In the genomic region with DNA sequence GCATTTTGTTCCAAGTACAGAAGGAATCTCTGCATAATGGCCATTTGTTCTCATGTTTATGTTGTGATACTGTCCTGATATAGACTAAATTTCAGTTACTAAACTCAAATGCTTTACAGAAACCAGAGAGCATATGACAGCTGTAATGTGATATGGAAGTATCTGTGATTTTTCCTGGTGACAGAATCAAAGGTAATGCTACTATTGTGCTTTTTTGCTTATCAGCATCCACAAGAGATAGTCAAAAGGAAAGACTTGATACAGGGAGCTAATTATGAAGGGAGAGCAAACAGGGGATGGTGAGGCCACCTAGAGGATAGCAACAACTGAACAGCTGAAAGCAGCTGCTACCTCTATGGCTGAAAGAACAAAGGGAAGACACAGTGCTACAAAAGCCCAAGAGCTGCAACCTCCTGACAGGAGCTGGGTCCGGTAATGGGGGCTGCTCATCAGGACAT, we compare ENCODE assay signal across 1 cellular context.
TF ChIP-seq lines count a peak whose summit lies in the region.

No MANE protein-coding gene starts in this region.

TF ChIP-seq in GM23338, 12 proteins besides CTCF, POLR2A, EP300 and RAD21 (continued from another document):
- TF ChIP-seq, protein P1, sequence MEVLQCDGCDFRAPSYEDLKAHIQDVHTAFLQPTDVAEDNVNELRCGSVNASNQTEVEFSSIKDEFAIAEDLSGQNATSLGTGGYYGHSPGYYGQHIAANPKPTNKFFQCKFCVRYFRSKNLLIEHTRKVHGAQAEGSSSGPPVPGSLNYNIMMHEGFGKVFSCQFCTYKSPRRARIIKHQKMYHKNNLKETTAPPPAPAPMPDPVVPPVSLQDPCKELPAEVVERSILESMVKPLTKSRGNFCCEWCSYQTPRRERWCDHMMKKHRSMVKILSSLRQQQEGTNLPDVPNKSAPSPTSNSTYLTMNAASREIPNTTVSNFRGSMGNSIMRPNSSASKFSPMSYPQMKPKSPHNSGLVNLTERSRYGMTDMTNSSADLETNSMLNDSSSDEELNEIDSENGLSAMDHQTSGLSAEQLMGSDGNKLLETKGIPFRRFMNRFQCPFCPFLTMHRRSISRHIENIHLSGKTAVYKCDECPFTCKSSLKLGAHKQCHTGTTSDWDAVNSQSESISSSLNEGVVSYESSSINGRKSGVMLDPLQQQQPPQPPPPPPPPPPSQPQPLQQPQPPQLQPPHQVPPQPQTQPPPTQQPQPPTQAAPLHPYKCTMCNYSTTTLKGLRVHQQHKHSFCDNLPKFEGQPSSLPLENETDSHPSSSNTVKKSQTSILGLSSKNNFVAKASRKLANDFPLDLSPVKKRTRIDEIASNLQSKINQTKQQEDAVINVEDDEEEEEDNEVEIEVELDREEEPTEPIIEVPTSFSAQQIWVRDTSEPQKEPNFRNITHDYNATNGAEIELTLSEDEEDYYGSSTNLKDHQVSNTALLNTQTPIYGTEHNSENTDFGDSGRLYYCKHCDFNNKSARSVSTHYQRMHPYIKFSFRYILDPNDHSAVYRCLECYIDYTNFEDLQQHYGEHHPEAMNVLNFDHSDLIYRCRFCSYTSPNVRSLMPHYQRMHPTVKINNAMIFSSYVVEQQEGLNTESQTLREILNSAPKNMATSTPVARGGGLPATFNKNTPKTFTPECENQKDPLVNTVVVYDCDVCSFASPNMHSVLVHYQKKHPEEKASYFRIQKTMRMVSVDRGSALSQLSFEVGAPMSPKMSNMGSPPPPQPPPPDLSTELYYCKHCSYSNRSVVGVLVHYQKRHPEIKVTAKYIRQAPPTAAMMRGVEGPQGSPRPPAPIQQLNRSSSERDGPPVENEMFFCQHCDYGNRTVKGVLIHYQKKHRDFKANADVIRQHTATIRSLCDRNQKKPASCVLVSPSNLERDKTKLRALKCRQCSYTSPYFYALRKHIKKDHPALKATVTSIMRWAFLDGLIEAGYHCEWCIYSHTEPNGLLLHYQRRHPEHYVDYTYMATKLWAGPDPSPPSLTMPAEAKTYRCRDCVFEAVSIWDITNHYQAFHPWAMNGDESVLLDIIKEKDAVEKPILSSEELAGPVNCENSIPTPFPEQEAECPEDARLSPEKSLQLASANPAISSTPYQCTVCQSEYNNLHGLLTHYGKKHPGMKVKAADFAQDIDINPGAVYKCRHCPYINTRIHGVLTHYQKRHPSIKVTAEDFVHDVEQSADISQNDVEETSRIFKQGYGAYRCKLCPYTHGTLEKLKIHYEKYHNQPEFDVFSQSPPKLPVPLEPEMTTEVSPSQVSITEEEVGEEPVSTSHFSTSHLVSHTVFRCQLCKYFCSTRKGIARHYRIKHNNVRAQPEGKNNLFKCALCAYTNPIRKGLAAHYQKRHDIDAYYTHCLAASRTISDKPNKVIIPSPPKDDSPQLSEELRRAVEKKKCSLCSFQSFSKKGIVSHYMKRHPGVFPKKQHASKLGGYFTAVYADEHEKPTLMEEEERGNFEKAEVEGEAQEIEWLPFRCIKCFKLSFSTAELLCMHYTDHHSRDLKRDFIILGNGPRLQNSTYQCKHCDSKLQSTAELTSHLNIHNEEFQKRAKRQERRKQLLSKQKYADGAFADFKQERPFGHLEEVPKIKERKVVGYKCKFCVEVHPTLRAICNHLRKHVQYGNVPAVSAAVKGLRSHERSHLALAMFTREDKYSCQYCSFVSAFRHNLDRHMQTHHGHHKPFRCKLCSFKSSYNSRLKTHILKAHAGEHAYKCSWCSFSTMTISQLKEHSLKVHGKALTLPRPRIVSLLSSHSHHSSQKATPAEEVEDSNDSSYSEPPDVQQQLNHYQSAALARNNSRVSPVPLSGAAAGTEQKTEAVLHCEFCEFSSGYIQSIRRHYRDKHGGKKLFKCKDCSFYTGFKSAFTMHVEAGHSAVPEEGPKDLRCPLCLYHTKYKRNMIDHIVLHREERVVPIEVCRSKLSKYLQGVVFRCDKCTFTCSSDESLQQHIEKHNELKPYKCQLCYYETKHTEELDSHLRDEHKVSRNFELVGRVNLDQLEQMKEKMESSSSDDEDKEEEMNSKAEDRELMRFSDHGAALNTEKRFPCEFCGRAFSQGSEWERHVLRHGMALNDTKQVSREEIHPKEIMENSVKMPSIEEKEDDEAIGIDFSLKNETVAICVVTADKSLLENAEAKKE (CRISPR knock-in tag; IDR thresholded peaks at IDR 0.05) = no peak
- TF ChIP-seq NANOG (IDR thresholded peaks at IDR 0.05; ENCODE audit: borderline replicate concordance) (no peak), EZH2 (IDR thresholded peaks at IDR 0.05; ENCODE audit: low read depth, unreplicated experiment) (no peak), ZNF331 (CRISPR knock-in tag; IDR thresholded peaks at IDR 0.05; ENCODE audit: low read depth) (no peak), ZNF114 (CRISPR knock-in tag; IDR thresholded peaks at IDR 0.05) (no peak), EZH2phosphoT487 (IDR thresholded peaks at IDR 0.05; ENCODE audit: unreplicated experiment) (no peak), STAT1 (IDR thresholded peaks at IDR 0.05; ENCODE audit: unreplicated experiment) (no peak), CREB1 (CRISPR knock-in tag; IDR thresholded peaks at IDR 0.05; ENCODE audit: low read depth) (no peak), JUNB (IDR thresholded peaks at IDR 0.05; ENCODE audit: unreplicated experiment) (no peak)
- TF ChIP-seq, protein P2, sequence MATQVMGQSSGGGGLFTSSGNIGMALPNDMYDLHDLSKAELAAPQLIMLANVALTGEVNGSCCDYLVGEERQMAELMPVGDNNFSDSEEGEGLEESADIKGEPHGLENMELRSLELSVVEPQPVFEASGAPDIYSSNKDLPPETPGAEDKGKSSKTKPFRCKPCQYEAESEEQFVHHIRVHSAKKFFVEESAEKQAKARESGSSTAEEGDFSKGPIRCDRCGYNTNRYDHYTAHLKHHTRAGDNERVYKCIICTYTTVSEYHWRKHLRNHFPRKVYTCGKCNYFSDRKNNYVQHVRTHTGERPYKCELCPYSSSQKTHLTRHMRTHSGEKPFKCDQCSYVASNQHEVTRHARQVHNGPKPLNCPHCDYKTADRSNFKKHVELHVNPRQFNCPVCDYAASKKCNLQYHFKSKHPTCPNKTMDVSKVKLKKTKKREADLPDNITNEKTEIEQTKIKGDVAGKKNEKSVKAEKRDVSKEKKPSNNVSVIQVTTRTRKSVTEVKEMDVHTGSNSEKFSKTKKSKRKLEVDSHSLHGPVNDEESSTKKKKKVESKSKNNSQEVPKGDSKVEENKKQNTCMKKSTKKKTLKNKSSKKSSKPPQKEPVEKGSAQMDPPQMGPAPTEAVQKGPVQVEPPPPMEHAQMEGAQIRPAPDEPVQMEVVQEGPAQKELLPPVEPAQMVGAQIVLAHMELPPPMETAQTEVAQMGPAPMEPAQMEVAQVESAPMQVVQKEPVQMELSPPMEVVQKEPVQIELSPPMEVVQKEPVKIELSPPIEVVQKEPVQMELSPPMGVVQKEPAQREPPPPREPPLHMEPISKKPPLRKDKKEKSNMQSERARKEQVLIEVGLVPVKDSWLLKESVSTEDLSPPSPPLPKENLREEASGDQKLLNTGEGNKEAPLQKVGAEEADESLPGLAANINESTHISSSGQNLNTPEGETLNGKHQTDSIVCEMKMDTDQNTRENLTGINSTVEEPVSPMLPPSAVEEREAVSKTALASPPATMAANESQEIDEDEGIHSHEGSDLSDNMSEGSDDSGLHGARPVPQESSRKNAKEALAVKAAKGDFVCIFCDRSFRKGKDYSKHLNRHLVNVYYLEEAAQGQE (IDR thresholded peaks at IDR 0.05; ENCODE audit: unreplicated experiment) = no peak
- TF ChIP-seq, protein P3, sequence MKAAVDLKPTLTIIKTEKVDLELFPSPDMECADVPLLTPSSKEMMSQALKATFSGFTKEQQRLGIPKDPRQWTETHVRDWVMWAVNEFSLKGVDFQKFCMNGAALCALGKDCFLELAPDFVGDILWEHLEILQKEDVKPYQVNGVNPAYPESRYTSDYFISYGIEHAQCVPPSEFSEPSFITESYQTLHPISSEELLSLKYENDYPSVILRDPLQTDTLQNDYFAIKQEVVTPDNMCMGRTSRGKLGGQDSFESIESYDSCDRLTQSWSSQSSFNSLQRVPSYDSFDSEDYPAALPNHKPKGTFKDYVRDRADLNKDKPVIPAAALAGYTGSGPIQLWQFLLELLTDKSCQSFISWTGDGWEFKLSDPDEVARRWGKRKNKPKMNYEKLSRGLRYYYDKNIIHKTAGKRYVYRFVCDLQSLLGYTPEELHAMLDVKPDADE (IDR thresholded peaks at IDR 0.05) = no peak
TF ChIP-seq in GM23338: peak in this region for 0.
